Comparison of ENCODE assay signal across 23 cellular contexts in the genomic region with DNA sequence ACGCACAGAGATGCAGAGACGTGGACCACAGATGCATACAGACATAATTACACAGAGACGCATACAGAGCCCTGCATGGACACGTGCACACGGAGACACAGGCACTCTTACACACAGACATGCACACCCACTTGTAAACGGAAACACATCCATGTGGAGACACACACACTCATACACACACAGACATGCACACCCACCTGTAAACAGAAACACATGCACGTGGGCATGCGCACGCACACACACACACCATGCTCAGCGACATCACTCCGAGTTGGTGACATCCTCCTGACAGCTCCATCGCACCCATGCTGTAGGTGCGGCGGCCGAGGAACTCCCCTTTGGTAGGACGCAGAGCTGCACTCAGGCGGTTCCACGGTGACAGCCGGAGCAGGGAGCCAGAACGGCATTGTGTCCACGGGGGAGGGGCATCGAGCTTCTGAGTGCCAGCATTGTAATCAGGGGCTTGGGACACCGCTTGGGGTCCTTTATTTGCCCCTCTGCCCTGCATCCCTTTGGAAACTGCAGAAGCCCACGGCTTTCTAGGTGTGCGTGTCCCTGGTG.
"Had no signal": no experiment of that assay in that cellular context is flagged by ENCODE, and none has a peak within 500 bp of the region (broad histone marks: within the 10 kb centered on the region; RNA-seq: fewer than 3 reads in every experiment).

No MANE protein-coding gene starts in this region.

- H3K4me1 ChIP-seq: testis, tibial nerve had no signal

- H3K27me3 ChIP-seq: testis had no signal

- H3K9me3 ChIP-seq: neutrophil, sigmoid colon, testis, tibial nerve had no signal

- H3K9me3 Mint-ChIP-seq: immature natural killer cell; natural killer cell treated with Interleukin-12 subunit alpha and Interleukin-12 subunit beta and Interleukin-15 and Interleukin-18, amount 100 ng/mL, for 72 hours; stimulated activated naive B cell treated with anti-CD40 and anti-IgM and Interleukin-4, amounts not matched to agents 10 μg/mL and 1 μg/mL and 100 μg/mL, for 72 hours; stimulated activated naive CD8-positive, alpha-beta T cell treated with anti-CD3 and anti-CD28 coated beads, Interleukin-15, amount 100 ng/mL, for 72 hours had no signal

- DNase-seq: cortex of kidney; effector memory CD4-positive, alpha-beta T cell; immature natural killer cell; left cardiac atrium; left ventricle myocardium superior; mesenchymal stem cell; midbrain; posterior cingulate gyrus; sigmoid colon; stimulated activated CD4-positive, alpha-beta T cell treated with anti-CD3 and anti-CD28 coated beads, Interleukin-2, amount 100 ng/mL, for 24 hours; stimulated activated CD4-positive, alpha-beta T cell treated with anti-CD3 and anti-CD28 coated beads, Interleukin-4, amount 100 ng/mL, for 4 hours; stimulated activated naive B cell treated with anti-CD40 and anti-IgM and Interleukin-4, amounts not matched to agents 10 μg/mL and 1 μg/mL and 100 μg/mL, for 72 hours; stimulated activated naive CD8-positive, alpha-beta T cell treated with anti-CD3 and anti-CD28 coated beads, Interleukin-15, amount 100 ng/mL, for 72 hours; testis had no signal

- ATAC-seq: esophagus mucosa; left cardiac atrium; left ventricle myocardium superior; natural killer cell treated with Interleukin-12 subunit alpha and Interleukin-12 subunit beta and Interleukin-15 and Interleukin-18, amount 100 ng/mL, for 72 hours; stimulated activated naive B cell treated with anti-CD40 and anti-IgM and Interleukin-4, amounts not matched to agents 10 μg/mL and 1 μg/mL and 100 μg/mL, for 72 hours; stimulated activated naive CD8-positive, alpha-beta T cell treated with anti-CD3 and anti-CD28 coated beads, Interleukin-15, amount 100 ng/mL, for 72 hours had no signal

- H3K36me3 ChIP-seq: neutrophil, tibial nerve had no signal

- H3K27ac ChIP-seq: neutrophil, sigmoid colon, skin epidermis, testis, tibial nerve had no signal

- H3K4me1 Mint-ChIP-seq: immature natural killer cell; stimulated activated naive CD8-positive, alpha-beta T cell treated with anti-CD3 and anti-CD28 coated beads, Interleukin-15, amount 100 ng/mL, for 72 hours had no signal

- H3K4me3 ChIP-seq: lung, sigmoid colon, skin epidermis, testis, tibial nerve had no signal

- H3K27ac Mint-ChIP-seq: immature natural killer cell; natural killer cell treated with Interleukin-12 subunit alpha and Interleukin-12 subunit beta and Interleukin-15 and Interleukin-18, amount 100 ng/mL, for 72 hours; stimulated activated naive B cell treated with anti-CD40 and anti-IgM and Interleukin-4, amounts not matched to agents 10 μg/mL and 1 μg/mL and 100 μg/mL, for 72 hours; stimulated activated naive CD8-positive, alpha-beta T cell treated with anti-CD3 and anti-CD28 coated beads, Interleukin-15, amount 100 ng/mL, for 72 hours had no signal

- FAIRE-seq: endometrium, frontal cortex, keratinocyte had no signal

- H3K4me3 Mint-ChIP-seq: immature natural killer cell; natural killer cell treated with Interleukin-12 subunit alpha and Interleukin-12 subunit beta and Interleukin-15 and Interleukin-18, amount 100 ng/mL, for 72 hours; stimulated activated naive B cell treated with anti-CD40 and anti-IgM and Interleukin-4, amounts not matched to agents 10 μg/mL and 1 μg/mL and 100 μg/mL, for 72 hours; stimulated activated naive CD8-positive, alpha-beta T cell treated with anti-CD3 and anti-CD28 coated beads, Interleukin-15, amount 100 ng/mL, for 72 hours had no signal

- H3K36me3 Mint-ChIP-seq: immature natural killer cell; natural killer cell treated with Interleukin-12 subunit alpha and Interleukin-12 subunit beta and Interleukin-15 and Interleukin-18, amount 100 ng/mL, for 72 hours; stimulated activated naive B cell treated with anti-CD40 and anti-IgM and Interleukin-4, amounts not matched to agents 10 μg/mL and 1 μg/mL and 100 μg/mL, for 72 hours had no signal
